Comparison of ENCODE assay signal across 14 cellular contexts in genomic region chr9:23822331-23823169, GRCh38. TPM values are rescaled to one million over a fixed set of nuclear protein-coding genes. Genes with fewer than 3 reads are reported as not detected.
A peak's percentile ranks its signal among the peaks of the same experiment; 100 is the strongest.
DNase-seq lines count a peak whose midpoint lies in the region; ATAC-seq, FAIRE-seq and TF ChIP-seq lines count a peak whose summit lies in the region.
"Had no signal": no experiment of that assay in that cellular context is flagged by ENCODE, and none has a peak within 500 bp of the region (broad histone marks: within the 10 kb centered on the region; RNA-seq: fewer than 3 reads in every experiment).

No MANE protein-coding gene starts in this region.

- H3K4me2 ChIP-seq in KMS-11 = 0 out of 2 replicates have a peak overlapping the region, but pooled peaks have one; percentile 17
- peak overlapping the region; percentile 97 to 98 for H3K4me2 ChIP-seq in H1 (ENCODE audit: insufficient read depth in 1 of 2, low read depth in 2 of 2, low read length in 2 of 2)
- H3K4me2 ChIP-seq in neural progenitor cell = peak overlapping the region; percentile 92

- H4K20me1 ChIP-seq in KMS-11 (ENCODE audit: insufficient read depth) = no peaks in the 10 kb centered on the region
- peaks cover 3 to 19% of the 10 kb centered on the region in 2 experiments for H4K20me1 ChIP-seq in H1 (replicated peaks in 1 of 2; ENCODE audit: control insufficient read depth in 1 of 2, insufficient read depth in 2 of 2, low read length in 2 of 2)
- peaks cover 67% of the 10 kb centered on the region for H4K20me1 ChIP-seq in neural progenitor cell (ENCODE audit: low read depth)

- H2BK120ac ChIP-seq in H1 (replicated peaks; ENCODE audit: low read depth, low read length) = no peak overlapping the region

- TF ChIP-seq POLR2A in H1 (IDR thresholded peaks at IDR 0.05; ENCODE audit: control extremely low read depth in 1 of 2, low read depth in 2 of 2, low read length in 2 of 2) (no peak), tibial nerve (IDR thresholded peaks at IDR 0.05) (no peak)

- H3K9me3 ChIP-seq in H1 (ENCODE audit: insufficient read depth in 2 of 2, low read depth in 1 of 2, low read length in 1 of 2) (no peaks in the 10 kb centered on the region), neural progenitor cell (ENCODE audit: low read depth) (no peaks in the 10 kb centered on the region), tibial nerve (no peaks in the 10 kb centered on the region)
- H3K9me3 ChIP-seq: esophagus squamous epithelium, tibial artery had no signal

- no peak overlapping the region for H3K27ac Mint-ChIP-seq in neural progenitor cell
- H3K27ac Mint-ChIP-seq: activated T-helper 17 cell treated with anti-CD3 and anti-CD28 coated beads, Interleukin-2, amount 50 U/mL, for 72 hours; immature natural killer cell had no signal

- peaks cover 34% of the 10 kb centered on the region for H3F3A ChIP-seq in neural progenitor cell (ENCODE audit: low read depth)

- H3K14ac ChIP-seq in H1 (ENCODE audit: insufficient read length) = no peak overlapping the region

- no peak for TF ChIP-seq RAD21 in H1 (IDR thresholded peaks at IDR 0.05 in 1 of 2, conservative IDR thresholded peaks at IDR 0.05 in 1 of 2; ENCODE audit: low read depth in 2 of 2, low read length in 2 of 2)

- peak overlapping the region; percentile 35; the same call in 1 of the 2 replicates for H3K9ac ChIP-seq in KMS-11
- H3K9ac ChIP-seq in H1 (replicated peaks in 1 of 4; ENCODE audit: extremely low read depth in 1 of 4, low read depth in 3 of 4, low read length in 3 of 4) = no peak overlapping the region; a peak in 1 of 7 replicates
- no peak overlapping the region for H3K9ac ChIP-seq in neural progenitor cell

- 1% methylated on average over 43 of the region's 46 CpGs; no CpG with 5 or more reads in 1 of the 2 experiments for WGBS in H1 (ENCODE audit: extremely low coverage in 1 of 2, insufficient coverage in 1 of 2, insufficient read length in 1 of 2, insufficient replicate concordance in 2 of 2, low coverage in 1 of 2, low lambda C conversion rate in 2 of 2, missing lambda C conversion rate in 1 of 2), 2 experiments
- 10% methylated on average over 46 of the region's 46 CpGs for WGBS in tibial nerve, 2 donors

- TF ChIP-seq CTCF in KMS-11 (conservative IDR thresholded peaks at IDR 0.05; ENCODE audit: low read depth, low read length) (no peak), H1 (IDR thresholded peaks at IDR 0.05; ENCODE audit: control extremely low read depth in 1 of 3, insufficient read depth in 1 of 3, low read depth in 1 of 3, low read length in 3 of 3) (no peak), neural progenitor cell (IDR thresholded peaks at IDR 0.05) (no peak), foreskin keratinocyte (conservative IDR thresholded peaks at IDR 0.05) (no peak), tibial nerve (IDR thresholded peaks at IDR 0.05) (no peak)

- no peak overlapping the region for H3K4ac ChIP-seq in H1 (replicated peaks; ENCODE audit: insufficient read length, low read depth, low read length)

- H3K27ac ChIP-seq in KMS-11 (no peak overlapping the region; the same call in 1 of the 2 replicates), H1 (ENCODE audit: low read depth, low read length) (no peak overlapping the region), neural progenitor cell (no peak overlapping the region), foreskin keratinocyte (no peak overlapping the region), tibial nerve (no peak overlapping the region)
- H3K27ac ChIP-seq: esophagus squamous epithelium, tibial artery had no signal

- peak overlapping the region; percentile 17 for H3K56ac ChIP-seq in H1 (replicated peaks; ENCODE audit: insufficient read length, low read depth, low read length)

- H3K18ac ChIP-seq in H1 (ENCODE audit: extremely low read depth, low read length) = peak overlapping the region; percentile 39; the same call in 1 of the 2 replicates

- H2BK20ac ChIP-seq in H1 (ENCODE audit: low read length) = no peak overlapping the region

- H3K36me3 ChIP-seq in KMS-11 (ENCODE audit: insufficient read depth) (no peaks in the 10 kb centered on the region), H1 (ENCODE audit: control insufficient read depth in 2 of 4, insufficient read depth in 4 of 4, low read length in 3 of 4) (no peaks in the 10 kb centered on the region), neural progenitor cell (no peaks in the 10 kb centered on the region), tibial nerve (no peaks in the 10 kb centered on the region)
- H3K36me3 ChIP-seq: esophagus squamous epithelium, tibial artery had no signal

- H3K27me3 ChIP-seq in KMS-11 (ENCODE audit: insufficient read depth, low read depth) (no peaks in the 10 kb centered on the region), H1 (replicated peaks in 1 of 4; ENCODE audit: control insufficient read depth in 3 of 4, extremely low read depth in 1 of 4, insufficient read depth in 3 of 4, low read length in 3 of 4) (peaks cover 5 to 28% (median 17%) of the 10 kb centered on the region in 4 experiments; a peak in 6 of 7 replicates), neural progenitor cell (peaks cover 73% of the 10 kb centered on the region), foreskin keratinocyte (peaks cover 28% of the 10 kb centered on the region), tibial nerve (peaks cover 0 to 79% of the 10 kb centered on the region in 2 donors)

- H4K5ac ChIP-seq in H1 (ENCODE audit: insufficient read length, low read depth, low read length) = no peak overlapping the region

- no peak overlapping the region for H4K91ac ChIP-seq in H1 (replicated peaks; ENCODE audit: insufficient read length, low read length)

- H3K36me3 Mint-ChIP-seq in neural progenitor cell = no peaks in the 10 kb centered on the region

- no peak overlapping the region for H3K4me3 Mint-ChIP-seq in neural progenitor cell
- H3K4me3 Mint-ChIP-seq: activated T-helper 17 cell treated with anti-CD3 and anti-CD28 coated beads, Interleukin-2, amount 50 U/mL, for 72 hours; immature natural killer cell had no signal

- H2AK5ac ChIP-seq in H1 (ENCODE audit: low read depth, low read length) = no peak overlapping the region

- H3K9me3 Mint-ChIP-seq in neural progenitor cell = no peaks in the 10 kb centered on the region

- H3K27me3 Mint-ChIP-seq in neural progenitor cell (ENCODE audit: insufficient read depth, low read depth) = peaks cover 28% of the 10 kb centered on the region

- H2BK12ac ChIP-seq in H1 (ENCODE audit: low read depth, low read length) = no peak overlapping the region

- CTCF ChIA-PET in H1 (lab: Charles Lee; ENCODE audit: partially characterized antibody) = interaction anchor here (0.7 to 1.4 kb wide), 2 partner anchors 90 to 192 kb away, joined by 3 to 4 read pairs; no protein-coding TSS in a partner anchor

- H3K23ac ChIP-seq in H1 (ENCODE audit: insufficient read length) = no peak overlapping the region

- ATAC-seq in foreskin keratinocyte = no peak
- ATAC-seq: activated T-helper 17 cell treated with anti-CD3 and anti-CD28 coated beads, Interleukin-2, amount 50 U/mL, for 72 hours had no signal

- H3K79me1 ChIP-seq in H1 (ENCODE audit: low read depth, low read length) = no peaks in the 10 kb centered on the region; the same call in 1 of the 2 replicates

- H2AFZ ChIP-seq in KMS-11 (ENCODE audit: low read depth) = peak overlapping the region; percentile 34; the same call in 1 of the 2 replicates
- no peak overlapping the region for H2AFZ ChIP-seq in H1 (ENCODE audit: low read length)
- no peak overlapping the region for H2AFZ ChIP-seq in neural progenitor cell (replicated peaks)

- peak overlapping the region; percentile 75 for H4K8ac ChIP-seq in H1 (ENCODE audit: extremely low read depth, insufficient read depth, low read length)

- DNase-seq in DMS 273 (lab: John Stamatoyannopoulos, UW; ENCODE audit: unreplicated experiment) (peak; percentile 41), DMS 273 treated with DMSO at 0.1 percent for 48 hours (lab: John Stamatoyannopoulos, UW) (no peak), H1 (ENCODE audit: low read depth in 1 of 2, low spot score in 2 of 2) (peak in 1 of 2 experiments; percentile 78), neural progenitor cell (ENCODE audit: low spot score) (peak; percentile 51), foreskin keratinocyte (no peak), medulla oblongata (ENCODE audit: extremely low spot score) (no peak), tibial nerve (ENCODE audit: low spot score in 2 of 2) (no peak)
- DNase-seq: activated CD4-positive, alpha-beta T cell treated with anti-CD3 and anti-CD28 coated beads for 1 hour; esophagus squamous epithelium; immature natural killer cell; tibial artery had no signal

- H3K4me1 Mint-ChIP-seq in neural progenitor cell = peaks cover 20% of the 10 kb centered on the region
- H3K4me1 Mint-ChIP-seq: activated T-helper 17 cell treated with anti-CD3 and anti-CD28 coated beads, Interleukin-2, amount 50 U/mL, for 72 hours; immature natural killer cell had no signal

- no peak for FAIRE-seq in H1 (lab: Jason Lieb, UNC)
- FAIRE-seq: D721Med had no signal

- POLR2A ChIA-PET in H1 (lab: Charles Lee; ENCODE audit: partially characterized antibody) = interaction anchor here (0.6 to 2.5 kb wide), 6 partner anchors 9 to 253 kb away, joined by 3 to 12 read pairs (median 5); no protein-coding TSS in a partner anchor

- H3K4me1 ChIP-seq in KMS-11 (ENCODE audit: low read depth, poor library complexity, severe bottlenecking) (peaks cover 28% of the 10 kb centered on the region), H1 (replicated peaks in 1 of 4; ENCODE audit: control insufficient read depth in 3 of 4, insufficient read depth in 4 of 4, low read length in 3 of 4) (peaks cover 2 to 11% (median 9%) of the 10 kb centered on the region in 4 experiments; a peak in 5 of 7 replicates), neural progenitor cell (peaks cover 61% of the 10 kb centered on the region), foreskin keratinocyte (peaks cover 3% of the 10 kb centered on the region), tibial nerve (peaks cover 0 to 48% (median 3%) of the 10 kb centered on the region in 4 donors)

- H3K79me2 ChIP-seq in KMS-11 (ENCODE audit: insufficient read depth, low read depth) = peaks cover under 1% of the 10 kb centered on the region; the same call in 1 of the 2 replicates
- peaks cover 13 to 45% of the 10 kb centered on the region in 2 experiments for H3K79me2 ChIP-seq in H1 (ENCODE audit: control insufficient read depth in 1 of 2, insufficient read depth in 2 of 2, low read length in 2 of 2)
- peaks cover 36% of the 10 kb centered on the region for H3K79me2 ChIP-seq in neural progenitor cell (ENCODE audit: low read depth)

- no peak overlapping the region for H2BK5ac ChIP-seq in H1 (ENCODE audit: low read depth, low read length)

- TF ChIP-seq EP300 in H1 (IDR thresholded peaks at IDR 0.05; ENCODE audit: borderline replicate concordance in 1 of 2, low read depth in 2 of 2, low read length in 2 of 2) (no peak), tibial nerve (IDR thresholded peaks at IDR 0.05) (no peak)

- H2BK15ac ChIP-seq in H1 (ENCODE audit: low read length) = no peak overlapping the region

- peaks cover 47% of the 10 kb centered on the region for H3K23me2 ChIP-seq in H1 (ENCODE audit: low read depth, low read length)

- H3K4me3 ChIP-seq in KMS-11 (IDR thresholded peaks at IDR 0.05; ENCODE audit: insufficient read depth, low read depth, low read length) (no peak overlapping the region), H1 (ENCODE audit: extremely low read depth in 1 of 4, insufficient read depth in 2 of 4, low read depth in 3 of 4, low read length in 4 of 4) (peak overlapping the region; percentile 61 to 79 (median 66)), neural progenitor cell (peak overlapping the region; percentile 77), tibial nerve (no peak overlapping the region)

RNA-seq across cellular contexts. Expression of gene ELAVL2, which starts 3.5 kb away (rescaled TPM):
- 20.9 and 21.9 TPM in 2 replicates for total RNA-seq in H1 (2021; fragmentation: NEBNext Ultra II Directional; extraction: Animal tissue kit (Norgen Biotek cat#: 25700))
- polyA plus RNA-seq in H1 (2011; rRNA removed) (2.4 and 4.9 TPM in 2 replicates), foreskin keratinocyte (2.5 and 3.2 TPM in 2 replicates)
- polyA plus RNA-seq in H1 (2011; cell fraction: cytosol; rRNA removed) = 5.2 TPM
- polyA plus RNA-seq in H1 (2011; cell fraction: nucleus; rRNA removed) = 3.9 TPM
- 5.7 to 12.7 TPM (median 7.2 TPM) in 4 replicates for polyA plus RNA-seq in H1 (2012, experiment 1 of 2)
- 0.77 TPM for polyA plus RNA-seq in H1 (2012, experiment 2 of 2)
- polyA plus RNA-seq in H1 (2013, experiment 1 of 2) = 20.2 TPM
- 19.6 TPM for polyA plus RNA-seq in H1 (2013, experiment 2 of 2)
- 24.1 and 41.8 TPM in 2 replicates for polyA minus RNA-seq in H1 (2011; rRNA and poly(A)+ RNA removed)
- polyA minus RNA-seq in H1 (2011; cell fraction: cytosol; rRNA and poly(A)+ RNA removed) = 8.0 TPM
- polyA minus RNA-seq in H1 (2011; cell fraction: nucleus; rRNA and poly(A)+ RNA removed) = 70.2 TPM
- total RNA-seq in neural progenitor cell (ENCODE audit: low replicate concordance) (17.1 and 21.1 TPM in 2 replicates), foreskin keratinocyte (10.4 and 12.1 TPM in 2 replicates), tibial nerve (1 to 10 TPM in 1 of 4 donors, under 1 TPM in 1, not detected in 2; 0.63 to 2.6 TPM)
- total RNA-seq: activated T-helper 17 cell treated with anti-CD3 and anti-CD28 coated beads, Interleukin-2, amount 50 U/mL, for 72 hours had no signal
- polyA plus RNA-seq: immature natural killer cell had no signal

Comparison
In these comparisons a context has a peak if more than half of its experiments do, and no peak if none do; other contexts are left out.
1. DNase-seq: peak in DMS 273 (single experiment) and neural progenitor cell (single experiment); none in DMS 273 treated with DMSO at 0.1 percent for 48 hours (single experiment), foreskin keratinocyte (0 of 2), medulla oblongata (single experiment) and tibial nerve (0 of 2).
2. H3K4me2 ChIP-seq: peak in every context shown above with its lines; median percentile 98 in H1; 92 in neural progenitor cell; 17 in KMS-11.
3. H3K4me3 ChIP-seq: peak in H1 (4 of 4) and neural progenitor cell (single experiment); none in KMS-11 (single experiment) and tibial nerve (0 of 4).